Comparison of ENCODE assay signal across 24 cellular contexts in the genomic region with DNA sequence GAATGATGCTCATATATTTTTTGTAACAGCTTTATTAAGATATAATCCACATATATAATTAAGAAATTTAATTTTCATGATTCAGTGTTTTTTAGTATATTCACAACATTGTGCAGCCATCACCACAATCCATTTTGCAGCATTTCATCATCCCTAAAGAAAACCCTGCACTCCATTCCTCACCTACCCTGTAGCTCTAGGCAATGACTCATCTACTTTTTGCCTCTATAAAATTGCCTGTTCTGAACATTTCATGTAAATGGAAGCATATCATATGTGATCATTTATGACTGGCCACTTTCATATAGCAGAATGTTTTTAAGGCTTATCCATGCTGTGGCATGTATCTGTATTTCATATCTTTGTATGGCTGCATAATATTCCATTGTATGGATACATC.
"Had no signal": no experiment of that assay in that cellular context is flagged by ENCODE, and none has a peak within 500 bp of the region (broad histone marks: within the 10 kb centered on the region; RNA-seq: fewer than 3 reads in every experiment).

No MANE protein-coding gene starts in this region.

- H3K4me1 ChIP-seq: colonic mucosa, gastroesophageal sphincter, left ventricle myocardium inferior, lower lobe of right lung, psoas muscle, right lobe of liver, transverse colon had no signal

- H3K4me1 Mint-ChIP-seq: immature natural killer cell; stimulated activated naive CD8-positive, alpha-beta T cell treated with anti-CD3 and anti-CD28 coated beads, Interleukin-15, amount 100 ng/mL, for 72 hours had no signal

- H3K36me3 Mint-ChIP-seq: immature natural killer cell; naive B cell; stimulated activated naive B cell treated with anti-CD40 and anti-IgM and Interleukin-4, amounts not matched to agents 10 μg/mL and 1 μg/mL and 100 μg/mL, for 72 hours had no signal

- H3K27me3 ChIP-seq: colonic mucosa, gastroesophageal sphincter, right lobe of liver, spleen, transverse colon had no signal

- H3K27me3 Mint-ChIP-seq: naive B cell; stimulated activated naive B cell treated with anti-CD40 and anti-IgM and Interleukin-4, amounts not matched to agents 10 μg/mL and 1 μg/mL and 100 μg/mL, for 72 hours; stimulated activated naive CD8-positive, alpha-beta T cell treated with anti-CD3 and anti-CD28 coated beads, Interleukin-15, amount 100 ng/mL, for 72 hours had no signal

- H3K9me3 Mint-ChIP-seq: naive B cell; stimulated activated naive CD8-positive, alpha-beta T cell treated with anti-CD3 and anti-CD28 coated beads, Interleukin-15, amount 100 ng/mL, for 72 hours had no signal

- H3K36me3 ChIP-seq: colonic mucosa, left ventricle myocardium inferior, lower lobe of right lung, right lobe of liver, spleen, thoracic aorta, transverse colon had no signal

- H3K4me3 Mint-ChIP-seq: naive B cell; nephron progenitor cell; stimulated activated naive B cell treated with anti-CD40 and anti-IgM and Interleukin-4, amounts not matched to agents 10 μg/mL and 1 μg/mL and 100 μg/mL, for 72 hours; stimulated activated naive CD8-positive, alpha-beta T cell treated with anti-CD3 and anti-CD28 coated beads, Interleukin-15, amount 100 ng/mL, for 72 hours had no signal

- H3K27ac Mint-ChIP-seq: immature natural killer cell; naive B cell; nephron progenitor cell; stimulated activated naive B cell treated with anti-CD40 and anti-IgM and Interleukin-4, amounts not matched to agents 10 μg/mL and 1 μg/mL and 100 μg/mL, for 72 hours; stimulated activated naive CD8-positive, alpha-beta T cell treated with anti-CD3 and anti-CD28 coated beads, Interleukin-15, amount 100 ng/mL, for 72 hours had no signal

- H3K9me3 ChIP-seq: colonic mucosa, gastroesophageal sphincter, left ventricle myocardium inferior, lower lobe of right lung, psoas muscle, right lobe of liver, thoracic aorta, transverse colon had no signal

- DNase-seq: colonic mucosa; dermis blood vessel endothelial cell; glutamatergic neuron; immature natural killer cell; kidney; left cardiac atrium; left ventricle myocardium inferior; lower lobe of right lung; mesenchymal stem cell; midbrain; naive B cell; nephron progenitor cell; psoas muscle; retina; right lobe of liver; spleen; stimulated activated CD4-positive, alpha-beta T cell treated with anti-CD3 and anti-CD28 coated beads, Interleukin-15, amount 100 ng/mL, for 24 hours; stimulated activated CD4-positive, alpha-beta T cell treated with anti-CD3 and anti-CD28 coated beads, Interleukin-1b, Interleukin-23, amount 100 ng/mL, for 48 hours; stimulated activated CD4-positive, alpha-beta T cell treated with anti-CD3 and anti-CD28 coated beads, Interleukin-4, amount 100 ng/mL, for 24 hours; stimulated activated naive B cell treated with anti-CD40 and anti-IgM and Interleukin-4, amounts not matched to agents 10 μg/mL and 1 μg/mL and 100 μg/mL, for 72 hours; stimulated activated naive CD8-positive, alpha-beta T cell treated with anti-CD3 and anti-CD28 coated beads, Interleukin-15, amount 100 ng/mL, for 72 hours; transverse colon had no signal

- H3K27ac ChIP-seq: colonic mucosa, gastroesophageal sphincter, left ventricle myocardium inferior, lower lobe of right lung, psoas muscle, right lobe of liver, spleen, thoracic aorta, transverse colon had no signal

- H3K4me3 ChIP-seq: colonic mucosa, gastroesophageal sphincter, left ventricle myocardium inferior, lower lobe of right lung, psoas muscle, right lobe of liver, spleen, thoracic aorta, transverse colon had no signal
